Comparison of ENCODE assay signal across 10 cellular contexts in genomic region chr1:242147096-242147976, GRCh38.
DNase-seq lines count a peak whose midpoint lies in the region; ATAC-seq, FAIRE-seq and TF ChIP-seq lines count a peak whose summit lies in the region.
"Had no signal": no experiment of that assay in that cellular context is flagged by ENCODE, and none has a peak within 500 bp of the region (broad histone marks: within the 10 kb centered on the region; RNA-seq: fewer than 3 reads in every experiment).

No MANE protein-coding gene starts in this region.

- H3K36me3 Mint-ChIP-seq in endodermal cell (ENCODE audit: low read depth): no peaks in the 10 kb centered on the region

- no peaks in the 10 kb centered on the region for H3K36me3 ChIP-seq in kidney epithelial cell (ENCODE audit: control insufficient read depth, insufficient read depth, low read length)
- no peaks in the 10 kb centered on the region for H3K36me3 ChIP-seq in endodermal cell (ENCODE audit: control insufficient read depth, insufficient read depth, low read length)
- H3K36me3 ChIP-seq: upper lobe of left lung had no signal

- TF ChIP-seq POLR2A in GM18505 (IDR thresholded peaks at IDR 0.05; ENCODE audit: borderline replicate concordance, extremely low read depth, insufficient read depth, insufficient read length): no peak

- FAIRE-seq in GM18507 (lab: Jason Lieb, UNC): peak; percentile 51

- peaks cover 4% of the 10 kb centered on the region for H3K9me3 Mint-ChIP-seq in endodermal cell

- H3K9me3 ChIP-seq in endodermal cell (ENCODE audit: control insufficient read depth, low read length): no peaks in the 10 kb centered on the region

- H3K4me3 ChIP-seq in kidney epithelial cell (ENCODE audit: low read depth, low read length) (no peak overlapping the region), endodermal cell (ENCODE audit: low read length) (no peak overlapping the region)

- peaks cover 5% of the 10 kb centered on the region for H3K4me1 Mint-ChIP-seq in endodermal cell

- H3K27me3 Mint-ChIP-seq in endodermal cell (ENCODE audit: insufficient read depth): peaks cover 2% of the 10 kb centered on the region

- H3K27ac Mint-ChIP-seq in endodermal cell: no peak overlapping the region

- POLR2A ChIA-PET in RWPE1 (lab: Yijun Ruan, JAX; ENCODE audit: low non-redundant PET): no interaction called here

- WGBS in endodermal cell (ENCODE audit: insufficient coverage in 1 of 2, insufficient read length in 1 of 2), 2 experiments: 60 to 72% methylated on average over 2 to 4 of the region's 4 CpGs

- DNase-seq in GM18507 (ENCODE audit: extremely low spot score, insufficient read length, low read depth) (no peak), RWPE1 (ENCODE audit: low spot score) (peak; percentile 1), kidney epithelial cell (ENCODE audit: low read depth) (peak; percentile 31), AG20443 (ENCODE audit: low spot score) (no peak), endodermal cell (no peak)
- DNase-seq in stimulated activated CD4-positive, alpha-beta T cell treated with anti-CD3 and anti-CD28 coated beads, Interleukin-2, amount 100 ng/mL, for 48 hours: no peak
- DNase-seq: posterior cingulate gyrus, upper lobe of left lung had no signal

- H3K27me3 ChIP-seq in kidney epithelial cell (ENCODE audit: control insufficient read depth, insufficient read depth, low read length) (no peaks in the 10 kb centered on the region), endodermal cell (ENCODE audit: control insufficient read depth, insufficient read depth, low read length, poor library complexity, severe bottlenecking) (no peaks in the 10 kb centered on the region)
- H3K27me3 ChIP-seq: upper lobe of left lung had no signal

- CTCF ChIA-PET in RWPE1 (lab: Yijun Ruan, JAX): interaction anchor here (0.6 kb wide), 1 partner anchor 420 kb away, joined by 6 read pairs; no protein-coding TSS in a partner anchor

- H3K27ac ChIP-seq in RWPE1 (no peak overlapping the region), endodermal cell (ENCODE audit: low read depth, low read length) (no peak overlapping the region)
- H3K27ac ChIP-seq: upper lobe of left lung had no signal

- peak; percentile 45 for ATAC-seq in HG02798 (IDR thresholded peaks at IDR 0.05; ENCODE audit: poor library complexity, unreplicated experiment)
- ATAC-seq in GM18505 (IDR thresholded peaks at IDR 0.05; ENCODE audit: unreplicated experiment): no peak

- H3K4me1 ChIP-seq in endodermal cell (ENCODE audit: control insufficient read depth, insufficient read depth, low read length): no peaks in the 10 kb centered on the region

- H3K4me3 Mint-ChIP-seq in endodermal cell: no peak overlapping the region

- no peak overlapping the region for H3K9ac ChIP-seq in endodermal cell (ENCODE audit: extremely low read depth, low read length, poor library complexity, severe bottlenecking)

- TF ChIP-seq CTCF in RWPE1 (conservative IDR thresholded peaks at IDR 0.05; ENCODE audit: low read depth): no peak
- TF ChIP-seq CTCF in kidney epithelial cell (IDR thresholded peaks at IDR 0.05; ENCODE audit: insufficient read depth, low read length, poor library complexity, severe bottlenecking): no peak
- no peak for TF ChIP-seq CTCF in endodermal cell (conservative IDR thresholded peaks at IDR 0.05)

Comparison
In these comparisons a context has a peak if more than half of its experiments do, and no peak if none do; other contexts are left out.
1. DNase-seq: peak in RWPE1 (single experiment) and kidney epithelial cell (single experiment); none in GM18507 (single experiment), AG20443 (single experiment), stimulated activated CD4-positive, alpha-beta T cell treated with anti-CD3 and anti-CD28 coated beads, Interleukin-2, amount 100 ng/mL, for 48 hours (0 of 2) and endodermal cell (single experiment).